Comparison of ENCODE assay signal across 2 cellular contexts in genomic region chr5:103204990-103205389, GRCh38. TPM values are rescaled to one million over a fixed set of nuclear protein-coding genes. Genes with fewer than 3 reads are reported as not detected.
DNase-seq lines count a peak whose midpoint lies in the region; ATAC-seq, FAIRE-seq and TF ChIP-seq lines count a peak whose summit lies in the region.
"Not testable (repeated sequence)": the region's sequence is repeated elsewhere in the genome, so short reads cannot be mapped to it uniquely, and the experiment has no call there.

No MANE protein-coding gene starts in this region.

- not testable (repeated sequence) for TF ChIP-seq CTCF in HEK293 (tag by site-specific recombination; IDR thresholded peaks at IDR 0.05); K562 (IDR thresholded peaks at IDR 0.05 in 2 of 3, conservative IDR thresholded peaks at IDR 0.05 in 1 of 3; ENCODE audit: insufficient read depth in 2 of 3, low read depth in 1 of 3, low read length in 3 of 3)

- H3K9ac ChIP-seq in K562 (ENCODE audit: insufficient read depth in 1 of 2, low read depth in 2 of 2, low read length in 2 of 2), result not testable (repeated sequence)

- FAIRE-seq in K562 (lab: Jason Lieb, UNC), result not testable (repeated sequence)

- DNase-seq in K562 (ENCODE audit: extremely low read depth in 1 of 4, low spot score in 3 of 4), result not testable (repeated sequence)

- not testable (repeated sequence) for H2AFZ ChIP-seq in K562 (ENCODE audit: low read depth, low read length)

- in situ Hi-C loops in K562 (cut with MboI), result not testable (repeated sequence)

- not testable (repeated sequence) for H3K9me1 ChIP-seq in K562 (ENCODE audit: control insufficient read depth, insufficient read depth, low read length)

- not testable (repeated sequence) for H3K79me2 ChIP-seq in K562 (ENCODE audit: control insufficient read depth, insufficient read depth, low read length)

- ATAC-seq in K562, result not testable (repeated sequence)

- intact Hi-C loops in K562 (cut with micrococcal nuclease), result not testable (repeated sequence)

- TF ChIP-seq RAD21 in K562 (CRISPR knock-in tag; conservative IDR thresholded peaks at IDR 0.05 in 1 of 2, IDR thresholded peaks at IDR 0.05 in 1 of 2), result not testable (repeated sequence)

- TF ChIP-seq EP300 in K562 (IDR thresholded peaks at IDR 0.05; ENCODE audit: low read length), result not testable (repeated sequence)

- 68% methylated on average over 2 of the region's 3 CpGs for WGBS in K562 (ENCODE audit: insufficient coverage, low coverage, missing lambda C conversion rate)

- H3K27ac ChIP-seq in HEK293 (ENCODE audit: extremely low read depth, low read depth, low read length); K562 (ENCODE audit: extremely low read depth, low read depth, low read length): not testable (repeated sequence)

- not testable (repeated sequence) for H3K27me3 ChIP-seq in K562 (ENCODE audit: control insufficient read depth in 2 of 2, insufficient read depth in 2 of 2, low read length in 2 of 2)

- not testable (repeated sequence) for TF ChIP-seq POLR2A in K562 (conservative IDR thresholded peaks at IDR 0.05)

- POLR2A ChIA-PET in HEK293 (lab: Yijun Ruan, JAX); K562 (lab: Yijun Ruan, JAX): not testable (repeated sequence)

- not testable (repeated sequence) for H3K36me3 ChIP-seq in HEK293 (ENCODE audit: control insufficient read depth in 2 of 2, insufficient read depth in 1 of 2, low read length in 2 of 2)
- H3K36me3 ChIP-seq in K562 (ENCODE audit: control insufficient read depth, insufficient read depth, low read length), result peaks cover 39% of the 10 kb centered on the region

- H3K4me2 ChIP-seq in K562 (ENCODE audit: insufficient read depth, low read length), result not testable (repeated sequence)

- not testable (repeated sequence) for H3K4me1 ChIP-seq in HEK293 (ENCODE audit: control insufficient read depth, insufficient read depth, low read length); K562 (replicated peaks in 1 of 2; ENCODE audit: control insufficient read depth in 2 of 2, insufficient read depth in 2 of 2, low read length in 2 of 2)

- BruUV-seq in K562 (replicated peaks; lab: Mats Ljungman, UMichigan), result not testable (repeated sequence)

- not testable (repeated sequence) for H4K20me1 ChIP-seq in K562 (replicated peaks; ENCODE audit: control insufficient read depth, insufficient read depth, low read length)

- CTCF ChIA-PET in HEK293 (lab: Yijun Ruan, JAX); K562 (lab: Yijun Ruan, JAX; ENCODE audit: low intra/inter-chr PET ratio): not testable (repeated sequence)

- not testable (repeated sequence) for H3K4me3 ChIP-seq in HEK293 (ENCODE audit: low read depth, low read length); K562

- not testable (repeated sequence) for H3K9me3 ChIP-seq in HEK293 (ENCODE audit: control insufficient read depth, insufficient read depth, low read depth, low read length); K562 (replicated peaks; ENCODE audit: control insufficient read depth, insufficient read depth, low read depth, low read length)

TF ChIP-seq in HEK293, 187 proteins besides CTCF, POLR2A, EP300 and RAD21:
- peak; percentile 70 for TF ChIP-seq ZNF146 (tag by site-specific recombination; IDR thresholded peaks at IDR 0.05)

TF ChIP-seq in K562, 482 proteins besides CTCF, POLR2A, EP300 and RAD21:
- peak; percentile 56 for TF ChIP-seq ZNF146 (CRISPR knock-in tag; IDR thresholded peaks at IDR 0.05; ENCODE audit: unreplicated experiment)

RNA-seq across cellular contexts. Expression of gene MACIR, which starts 53.6 kb away (rescaled TPM):
- total RNA-seq in K562 (2011; cell fraction: chromatin; rRNA removed; ENCODE audit: low replicate concordance), result 5.9 and 8.4 TPM in 2 replicates
- total RNA-seq in K562 (2011; cell fraction: nucleolus; rRNA removed), result 2.3 and 3.8 TPM in 2 replicates
- 7.5 and 10.8 TPM in 2 replicates for total RNA-seq in K562 (2011; cell fraction: nucleoplasm; rRNA removed)
- total RNA-seq in K562 (2014; rRNA removed), result 6.2 and 8.6 TPM in 2 replicates
- 10.3 and 10.6 TPM in 2 replicates for total RNA-seq in K562 (2014; rRNA removed; fragmentation: Illumina TruSeq; extraction: Trizol)
- total RNA-seq in K562 (2015; rRNA removed; fragmentation: Illumina TruSeq; extraction: Trizol), result 9.4 and 10.6 TPM in 2 replicates
- total RNA-seq in K562 (2021), result 9.4 and 10.5 TPM in 2 replicates
- polyA plus RNA-seq in K562 (2011; rRNA removed), result 9.5 and 9.9 TPM in 2 replicates
- 5.0 and 5.9 TPM in 2 replicates for polyA plus RNA-seq in K562 (2011; cell fraction: cytosol; rRNA removed)
- polyA plus RNA-seq in K562 (2011; cell fraction: nucleus; rRNA removed), result 7.1 and 7.6 TPM in 2 replicates
- polyA plus RNA-seq in K562 (2012), result 7.0 TPM in 2 replicates
- polyA plus RNA-seq in K562 (2014; fragmentation: Illumina TruSeq; extraction: Trizol), result 10.4 and 11.6 TPM in 2 replicates
- polyA plus RNA-seq in K562 (2014; fragmentation: Nextera tagmentation; extraction: Ambion mirVana), result 1 to 10 TPM; 1.4 to 2.7 TPM
- 8.1 and 9.3 TPM in 2 replicates for polyA plus RNA-seq in K562 (2014; rRNA removed)
- 12.7 and 12.8 TPM in 2 replicates for polyA minus RNA-seq in K562 (2011; rRNA and poly(A)+ RNA removed)
- polyA minus RNA-seq in K562 (2011; cell fraction: cytosol; rRNA and poly(A)+ RNA removed), result 4.8 and 6.3 TPM in 2 replicates
- 4.8 and 8.6 TPM in 2 replicates for polyA minus RNA-seq in K562 (2011; cell fraction: nucleus; rRNA and poly(A)+ RNA removed)
